Comparison of ENCODE assay signal across 1 cellular context in the genomic region with DNA sequence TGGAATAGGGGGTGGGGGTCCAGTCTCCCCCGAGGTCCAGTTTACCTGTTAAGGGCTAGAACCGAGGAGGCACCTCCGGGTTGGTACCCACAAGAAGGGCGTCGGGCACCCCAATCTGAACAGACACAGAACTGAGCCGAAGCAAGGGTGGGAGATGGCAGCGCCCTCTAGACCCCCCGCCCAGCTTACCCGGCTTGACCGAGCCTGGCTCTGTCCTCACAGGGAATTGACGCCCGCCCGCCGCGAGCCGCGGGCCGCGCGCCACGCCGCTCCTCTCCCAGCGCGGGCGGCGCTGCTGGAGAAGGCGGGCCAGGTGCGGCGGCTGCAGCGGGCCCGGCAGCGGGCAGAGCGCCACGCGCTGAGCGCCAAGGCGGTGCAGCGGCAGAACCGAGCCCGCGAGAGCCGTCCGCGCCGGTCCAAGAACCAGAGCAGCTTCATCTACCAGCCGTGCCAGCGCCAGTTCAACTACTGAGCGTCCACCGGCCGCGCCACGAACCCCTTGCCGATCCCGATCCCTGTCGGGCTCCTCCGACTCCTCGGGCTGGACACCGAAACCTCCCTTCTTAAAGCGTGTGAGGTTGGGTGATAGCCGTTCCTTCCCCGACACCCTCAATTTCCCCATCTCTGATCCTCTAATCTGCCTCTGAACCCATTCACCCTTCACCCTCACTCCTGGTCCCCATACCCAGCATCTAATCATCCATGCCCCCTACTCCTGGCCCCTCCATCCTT.
TF ChIP-seq lines count a peak whose summit lies in the region.

No MANE protein-coding gene starts in this region.

TF ChIP-seq in HepG2, 621 proteins besides CTCF, POLR2A, EP300 and RAD21:
- TF ChIP-seq ZSCAN20 (CRISPR knock-in tag; IDR thresholded peaks at IDR 0.05; ENCODE audit: borderline replicate concordance) (no peak), NCOA2 (CRISPR knock-in tag; IDR thresholded peaks at IDR 0.05) (no peak), ZNF737 (CRISPR knock-in tag; IDR thresholded peaks at IDR 0.05; ENCODE audit: borderline replicate concordance) (0 out of 2 replicates have a peak, but pooled peaks have one; percentile 62), HNRNPL (IDR thresholded peaks at IDR 0.05; ENCODE audit: low read depth, low read length) (0 out of 2 replicates have a peak, but pooled peaks have one; percentile 38), TCF7 (IDR thresholded peaks at IDR 0.05; ENCODE audit: low read depth) (no peak)
- TF ChIP-seq, protein P1, sequence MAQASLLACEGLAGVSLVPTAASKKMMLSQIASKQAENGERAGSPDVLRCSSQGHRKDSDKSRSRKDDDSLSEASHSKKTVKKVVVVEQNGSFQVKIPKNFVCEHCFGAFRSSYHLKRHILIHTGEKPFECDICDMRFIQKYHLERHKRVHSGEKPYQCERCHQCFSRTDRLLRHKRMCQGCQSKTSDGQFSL (CRISPR knock-in tag; IDR thresholded peaks at IDR 0.05): peak; percentile 99
